8 cellular contexts compared by ENCODE assay signal in the genomic region with DNA sequence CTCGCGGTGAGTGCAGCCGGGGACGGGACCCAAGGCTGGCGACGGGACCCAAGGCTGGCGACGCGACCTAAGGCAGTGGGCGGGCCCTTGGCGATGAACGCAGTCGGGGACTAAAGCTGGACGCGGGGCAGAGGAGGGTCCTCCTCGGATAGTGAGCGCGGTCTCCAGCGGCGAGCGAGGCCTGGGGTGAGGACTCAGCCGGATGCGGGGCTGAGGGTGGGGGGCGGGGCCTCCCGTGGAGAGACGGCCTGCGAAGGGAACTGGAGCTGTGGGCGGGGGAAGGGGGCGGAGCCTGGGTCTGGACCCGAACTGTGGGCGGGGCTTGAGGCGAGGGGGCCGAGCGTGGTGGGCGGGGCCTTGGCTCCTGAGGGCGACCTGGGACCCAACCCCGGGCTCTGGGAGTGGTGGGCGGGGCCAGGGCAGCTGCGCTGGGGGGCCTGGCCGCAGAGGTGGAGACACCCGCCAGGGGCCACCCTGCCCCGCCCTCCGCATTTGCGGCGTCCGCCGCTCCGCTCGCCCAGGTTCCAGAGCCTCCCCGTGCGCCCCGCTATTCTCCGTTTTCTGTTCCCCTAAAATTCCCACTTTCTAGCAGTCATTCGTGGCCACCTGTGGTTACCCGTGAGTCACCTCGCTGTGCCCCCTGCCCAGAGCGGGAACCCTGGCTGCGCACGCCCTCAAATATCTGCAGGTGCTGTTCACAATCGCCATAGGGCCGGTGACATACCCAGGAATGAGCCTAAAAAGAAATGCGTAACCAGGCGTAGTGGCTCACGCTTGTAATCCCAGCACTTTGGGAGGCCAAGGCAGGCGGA. TPM values are rescaled to one million over a fixed set of nuclear protein-coding genes. Genes with fewer than 3 reads are reported as not detected.
A peak's percentile ranks its signal among the peaks of the same experiment; 100 is the strongest.
DNase-seq lines count a peak whose midpoint lies in the region; ATAC-seq lines count a peak whose summit lies in the region.

No MANE protein-coding gene starts in this region.

- H3K23ac ChIP-seq in mesenchymal stem cell (ENCODE audit: low read length in 2 of 2): no peak overlapping the region

- H3K4me3 ChIP-seq in mesenchymal stem cell (ENCODE audit: insufficient read depth in 1 of 2, low read depth in 1 of 2, low read length in 2 of 2): peak overlapping the region; percentile 93 to 99

- peaks cover 0 to 7% of the 10 kb centered on the region in 2 experiments for H3K36me3 ChIP-seq in mesenchymal stem cell (ENCODE audit: control insufficient read depth in 1 of 2, insufficient read depth in 2 of 2, low read depth in 1 of 2, low read length in 2 of 2)

- H3K4me3 Mint-ChIP-seq in activated CD8-positive, alpha-beta memory T cell treated with anti-CD3 and anti-CD28 coated beads, Interleukin-2, amount 10 ng/mL, durations not matched to agents 7 days and 5 days: peak overlapping the region; percentile 84
- peak overlapping the region; percentile 80 to 85 for H3K4me3 Mint-ChIP-seq in effector memory CD8-positive, alpha-beta T cell

- peak overlapping the region in 1 of 2 experiments; percentile 98 for H3K4ac ChIP-seq in mesenchymal stem cell (ENCODE audit: low read depth in 1 of 2, low read length in 2 of 2)

- peak overlapping the region; percentile 44 for H2BK15ac ChIP-seq in mesenchymal stem cell (ENCODE audit: low read depth, poor library complexity, severe bottlenecking)

- no peaks in the 10 kb centered on the region for H3K27me3 ChIP-seq in mesenchymal stem cell (ENCODE audit: control insufficient read depth in 1 of 2, insufficient read depth in 1 of 2, low read length in 2 of 2)

- CTCF ChIA-PET in activated CD8-positive, alpha-beta memory T cell treated with anti-CD3 and anti-CD28 coated beads, Interleukin-2, amount 10 ng/mL, durations not matched to agents 7 days and 5 days (lab: Charles Lee): interaction anchor here (0.8 to 2.9 kb wide), 14 partner anchors 10 to 256 kb away, joined by 3 to 13 read pairs (median 4); a partner anchor contains a TSS

- H3K27ac Mint-ChIP-seq in activated CD8-positive, alpha-beta memory T cell treated with anti-CD3 and anti-CD28 coated beads, Interleukin-2, amount 10 ng/mL, durations not matched to agents 7 days and 5 days: peak overlapping the region; percentile 95
- peak overlapping the region; percentile 85 to 88 for H3K27ac Mint-ChIP-seq in effector memory CD8-positive, alpha-beta T cell

- H2BK5ac ChIP-seq in mesenchymal stem cell (ENCODE audit: low read depth, low read length, poor library complexity, severe bottlenecking): peak overlapping the region; percentile 49

- H4K8ac ChIP-seq in mesenchymal stem cell (ENCODE audit: low read length): peak overlapping the region; percentile 88

- H3K9me3 Mint-ChIP-seq in activated CD8-positive, alpha-beta memory T cell treated with anti-CD3 and anti-CD28 coated beads, Interleukin-2, amount 10 ng/mL, durations not matched to agents 7 days and 5 days (ENCODE audit: low read depth): no peaks in the 10 kb centered on the region
- no peaks in the 10 kb centered on the region for H3K9me3 Mint-ChIP-seq in effector memory CD8-positive, alpha-beta T cell

- DNase-seq in COLO829 (ENCODE audit: low spot score): peak; percentile 98
- DNase-seq in HT-29 (ENCODE audit: low spot score): peak; percentile 94
- DNase-seq in NOMO-1 treated with DMSO at 0.1 percent for 48 hours (lab: John Stamatoyannopoulos, UW; ENCODE audit: unreplicated experiment): peak; percentile 92
- DNase-seq in activated CD8-positive, alpha-beta memory T cell treated with anti-CD3 and anti-CD28 coated beads, Interleukin-2, amount 10 ng/mL, durations not matched to agents 7 days and 5 days: peak; percentile 100
- DNase-seq in effector memory CD8-positive, alpha-beta T cell: peak; percentile 93 to 98 (median 96)
- DNase-seq in mesenchymal stem cell: peak; percentile 95
- DNase-seq in stimulated activated CD8-positive, alpha-beta memory T cell treated with anti-CD3 and anti-CD28 coated beads, Interleukin-12 subunit alpha, Interleukin-12 subunit beta, amount 100 ng/mL, for 1 hour (ENCODE audit: low read depth): peak; percentile 99

- peak overlapping the region; percentile 65 for H2AFZ ChIP-seq in mesenchymal stem cell (ENCODE audit: low read depth, low read length)

- peak overlapping the region in 1 of 2 experiments; percentile 95 for H3K14ac ChIP-seq in mesenchymal stem cell (ENCODE audit: low read length in 2 of 2)

- H3K79me1 ChIP-seq in mesenchymal stem cell (replicated peaks; ENCODE audit: low read length, poor library complexity, severe bottlenecking): peaks cover 22% of the 10 kb centered on the region

- H3K4me2 ChIP-seq in mesenchymal stem cell (ENCODE audit: low read length, poor library complexity, severe bottlenecking): peak overlapping the region; percentile 90

- peak overlapping the region; percentile 83 to 97 for H3K18ac ChIP-seq in mesenchymal stem cell (ENCODE audit: low read depth in 1 of 2, low read length in 2 of 2)

- H3K27ac ChIP-seq in mesenchymal stem cell (ENCODE audit: low read length, poor library complexity, severe bottlenecking): peak overlapping the region; percentile 81

- H4K91ac ChIP-seq in mesenchymal stem cell (ENCODE audit: low read length): peak overlapping the region; percentile 62

- WGBS in mesenchymal stem cell: 1% methylated on average over 58 of the region's 65 CpGs

- H2AK5ac ChIP-seq in mesenchymal stem cell (ENCODE audit: low read length, severe bottlenecking): no peak overlapping the region

- H3K27me3 Mint-ChIP-seq in activated CD8-positive, alpha-beta memory T cell treated with anti-CD3 and anti-CD28 coated beads, Interleukin-2, amount 10 ng/mL, durations not matched to agents 7 days and 5 days: peaks cover 3% of the 10 kb centered on the region
- H3K27me3 Mint-ChIP-seq in effector memory CD8-positive, alpha-beta T cell: no peaks in the 10 kb centered on the region

- H3K36me3 Mint-ChIP-seq in activated CD8-positive, alpha-beta memory T cell treated with anti-CD3 and anti-CD28 coated beads, Interleukin-2, amount 10 ng/mL, durations not matched to agents 7 days and 5 days: peaks cover 9% of the 10 kb centered on the region
- peaks cover 25% of the 10 kb centered on the region for H3K36me3 Mint-ChIP-seq in effector memory CD8-positive, alpha-beta T cell (ENCODE audit: insufficient read depth)

- peak; percentile 67 for ATAC-seq in GM21360 (IDR thresholded peaks at IDR 0.05; ENCODE audit: unreplicated experiment)
- ATAC-seq in activated CD8-positive, alpha-beta memory T cell treated with anti-CD3 and anti-CD28 coated beads, Interleukin-2, amount 10 ng/mL, durations not matched to agents 7 days and 5 days: peak; percentile 81
- peak; percentile 74 for ATAC-seq in effector memory CD8-positive, alpha-beta T cell (replicated peaks)

- no peaks in the 10 kb centered on the region for H3K9me3 ChIP-seq in mesenchymal stem cell (ENCODE audit: control insufficient read depth, low read length)

- H3K9ac ChIP-seq in mesenchymal stem cell (ENCODE audit: low read length): peak overlapping the region; percentile 91

- H3K4me1 Mint-ChIP-seq in activated CD8-positive, alpha-beta memory T cell treated with anti-CD3 and anti-CD28 coated beads, Interleukin-2, amount 10 ng/mL, durations not matched to agents 7 days and 5 days: peaks cover 41% of the 10 kb centered on the region
- peaks cover 20 to 22% of the 10 kb centered on the region in 2 donors for H3K4me1 Mint-ChIP-seq in effector memory CD8-positive, alpha-beta T cell (ENCODE audit: low read depth in 2 of 2)

- H2BK12ac ChIP-seq in mesenchymal stem cell (ENCODE audit: low read length in 2 of 2): peak overlapping the region; percentile 33 to 59

- H2BK120ac ChIP-seq in mesenchymal stem cell (ENCODE audit: low read depth, low read length): peak overlapping the region; percentile 43

- H3K4me1 ChIP-seq in mesenchymal stem cell (ENCODE audit: control insufficient read depth, insufficient read depth, low read depth, low read length): peaks cover 18% of the 10 kb centered on the region

RNA-seq across cellular contexts. Expression of a gene that starts 0.5 kb away (rescaled TPM):
- 46.6 and 50.2 TPM in 2 replicates for total RNA-seq in HT-29 (2014; rRNA removed; shearing (Covaris generic))
- 10 to 100 TPM; 32.2 to 51.8 TPM for total RNA-seq in activated CD8-positive, alpha-beta memory T cell treated with anti-CD3 and anti-CD28 coated beads, Interleukin-2, amount 10 ng/mL, durations not matched to agents 7 days and 5 days
- polyA plus RNA-seq in mesenchymal stem cell (2013, experiment 1 of 2): 11.5 TPM
- polyA plus RNA-seq in mesenchymal stem cell (2013, experiment 2 of 2): 11.0 TPM

RNA-seq across cellular contexts. Expression of a gene that starts 13.2 kb away (rescaled TPM):
- total RNA-seq in HT-29 (2014; rRNA removed; shearing (Covaris generic)): 65.6 and 65.7 TPM in 2 replicates
- total RNA-seq in activated CD8-positive, alpha-beta memory T cell treated with anti-CD3 and anti-CD28 coated beads, Interleukin-2, amount 10 ng/mL, durations not matched to agents 7 days and 5 days: 10 to 100 TPM; 27.8 to 40.2 TPM
- 39.0 TPM for polyA plus RNA-seq in mesenchymal stem cell (2013, experiment 1 of 2)
- polyA plus RNA-seq in mesenchymal stem cell (2013, experiment 2 of 2): 35.9 TPM

RNA-seq across cellular contexts. Expression of a gene that starts 53.0 kb away (rescaled TPM):
- total RNA-seq in HT-29 (2014; rRNA removed; shearing (Covaris generic)): 65.8 and 72.3 TPM in 2 replicates
- 10 to 100 TPM; 47.1 to 49.0 TPM for total RNA-seq in activated CD8-positive, alpha-beta memory T cell treated with anti-CD3 and anti-CD28 coated beads, Interleukin-2, amount 10 ng/mL, durations not matched to agents 7 days and 5 days
- polyA plus RNA-seq in mesenchymal stem cell (2013, experiment 1 of 2): 21.9 TPM
- 23.4 TPM for polyA plus RNA-seq in mesenchymal stem cell (2013, experiment 2 of 2)

Comparison
In these comparisons a context has a peak if more than half of its experiments do, and no peak if none do; other contexts are left out.
1. Peak in every context shown above with its lines: DNase-seq, ATAC-seq, H3K4me3 ChIP-seq and H3K27ac ChIP-seq.